Comparison of ENCODE assay signal across 1 cellular context in the genomic region with DNA sequence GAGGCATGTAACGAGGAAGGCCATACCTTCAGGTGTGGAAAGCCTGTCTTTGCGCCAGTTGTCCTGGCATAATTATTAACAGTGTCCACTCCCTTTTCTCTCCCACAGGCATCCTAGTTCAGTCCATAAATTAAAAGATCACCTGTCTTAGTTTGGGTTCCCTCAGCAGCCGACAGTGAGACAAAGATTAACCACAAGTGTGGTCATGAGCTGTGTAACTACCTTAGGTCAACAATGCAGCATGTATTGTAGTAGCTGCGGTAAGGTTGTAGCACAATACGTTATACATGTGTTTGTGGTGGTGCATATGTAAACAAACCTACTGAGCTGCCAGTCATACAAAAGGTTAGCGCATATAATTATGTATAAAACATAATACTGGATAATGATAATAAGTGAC.
TF ChIP-seq lines count a peak whose summit lies in the region.

No MANE protein-coding gene starts in this region.

TF ChIP-seq in WTC11, 78 proteins besides CTCF, POLR2A, EP300 and RAD21 (continued from another document):
- TF ChIP-seq, protein P1, sequence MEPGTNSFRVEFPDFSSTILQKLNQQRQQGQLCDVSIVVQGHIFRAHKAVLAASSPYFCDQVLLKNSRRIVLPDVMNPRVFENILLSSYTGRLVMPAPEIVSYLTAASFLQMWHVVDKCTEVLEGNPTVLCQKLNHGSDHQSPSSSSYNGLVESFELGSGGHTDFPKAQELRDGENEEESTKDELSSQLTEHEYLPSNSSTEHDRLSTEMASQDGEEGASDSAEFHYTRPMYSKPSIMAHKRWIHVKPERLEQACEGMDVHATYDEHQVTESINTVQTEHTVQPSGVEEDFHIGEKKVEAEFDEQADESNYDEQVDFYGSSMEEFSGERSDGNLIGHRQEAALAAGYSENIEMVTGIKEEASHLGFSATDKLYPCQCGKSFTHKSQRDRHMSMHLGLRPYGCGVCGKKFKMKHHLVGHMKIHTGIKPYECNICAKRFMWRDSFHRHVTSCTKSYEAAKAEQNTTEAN (CRISPR knock-in tag; IDR thresholded peaks at IDR 0.05): no peak
- TF ChIP-seq NFE2L1 (CRISPR knock-in tag; IDR thresholded peaks at IDR 0.05): no peak
